1 cellular context compared by ENCODE assay signal in the genomic region with DNA sequence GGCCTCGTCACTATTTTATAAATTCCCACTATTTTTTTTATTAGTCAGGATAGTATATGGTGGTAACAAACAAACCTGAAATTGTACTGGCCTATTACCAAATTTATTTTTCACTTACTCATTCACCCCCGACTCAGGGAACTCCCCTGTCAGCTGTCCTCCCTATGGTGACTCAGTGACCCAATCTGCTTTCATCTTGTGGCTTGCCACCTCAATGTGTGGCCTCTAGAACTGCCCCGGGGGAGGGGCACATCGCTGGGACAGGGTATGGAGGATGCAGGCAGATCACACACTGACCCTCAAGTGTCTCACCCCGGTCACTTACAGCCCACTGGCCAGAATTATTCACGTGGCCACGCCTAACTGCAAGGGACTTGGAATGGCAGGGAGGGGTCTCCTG.
TF ChIP-seq lines count a peak whose summit lies in the region.

No MANE protein-coding gene starts in this region.

TF ChIP-seq in GM12878, 131 proteins besides CTCF, POLR2A, EP300 and RAD21 (continued from another document):
- TF ChIP-seq KAT2A (conservative IDR thresholded peaks at IDR 0.05; ENCODE audit: control insufficient read depth, low read depth, low read length) (no peak), NFXL1 (IDR thresholded peaks at IDR 0.05; ENCODE audit: borderline replicate concordance) (no peak), RUNX3 (IDR thresholded peaks at IDR 0.05; ENCODE audit: low read length) (peak; percentile 61), NFYA (IDR thresholded peaks at IDR 0.05; ENCODE audit: borderline replicate concordance, low read depth, low read length) (no peak), MYB (IDR thresholded peaks at IDR 0.05; ENCODE audit: borderline replicate concordance, low read depth, low read length) (no peak), CBX3 (IDR thresholded peaks at IDR 0.05; ENCODE audit: borderline replicate concordance, low read depth) (no peak), ZZZ3 (IDR thresholded peaks at IDR 0.05; ENCODE audit: control insufficient read depth, insufficient read length, low read depth) (no peak), FOXK2 (IDR thresholded peaks at IDR 0.05) (no peak), TCF12 (IDR thresholded peaks at IDR 0.05; ENCODE audit: low read depth, low read length) (no peak), JUNB (IDR thresholded peaks at IDR 0.05) (0 out of 2 replicates have a peak, but pooled peaks have one; percentile 21), GATAD2B (conservative IDR thresholded peaks at IDR 0.05; ENCODE audit: low read depth) (no peak), BCL11A (IDR thresholded peaks at IDR 0.05; ENCODE audit: low read depth, low read length) (0 out of 2 replicates have a peak, but pooled peaks have one; percentile 26), ASH2L (IDR thresholded peaks at IDR 0.05; ENCODE audit: borderline replicate concordance, low read depth) (no peak), BACH1 (IDR thresholded peaks at IDR 0.05; ENCODE audit: borderline replicate concordance) (no peak)
- TF ChIP-seq, protein P1, sequence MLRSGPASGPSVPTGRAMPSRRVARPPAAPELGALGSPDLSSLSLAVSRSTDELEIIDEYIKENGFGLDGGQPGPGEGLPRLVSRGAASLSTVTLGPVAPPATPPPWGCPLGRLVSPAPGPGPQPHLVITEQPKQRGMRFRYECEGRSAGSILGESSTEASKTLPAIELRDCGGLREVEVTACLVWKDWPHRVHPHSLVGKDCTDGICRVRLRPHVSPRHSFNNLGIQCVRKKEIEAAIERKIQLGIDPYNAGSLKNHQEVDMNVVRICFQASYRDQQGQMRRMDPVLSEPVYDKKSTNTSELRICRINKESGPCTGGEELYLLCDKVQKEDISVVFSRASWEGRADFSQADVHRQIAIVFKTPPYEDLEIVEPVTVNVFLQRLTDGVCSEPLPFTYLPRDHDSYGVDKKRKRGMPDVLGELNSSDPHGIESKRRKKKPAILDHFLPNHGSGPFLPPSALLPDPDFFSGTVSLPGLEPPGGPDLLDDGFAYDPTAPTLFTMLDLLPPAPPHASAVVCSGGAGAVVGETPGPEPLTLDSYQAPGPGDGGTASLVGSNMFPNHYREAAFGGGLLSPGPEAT (IDR thresholded peaks at IDR 0.05; ENCODE audit: low read depth) = no peak
- TF ChIP-seq, protein P2, sequence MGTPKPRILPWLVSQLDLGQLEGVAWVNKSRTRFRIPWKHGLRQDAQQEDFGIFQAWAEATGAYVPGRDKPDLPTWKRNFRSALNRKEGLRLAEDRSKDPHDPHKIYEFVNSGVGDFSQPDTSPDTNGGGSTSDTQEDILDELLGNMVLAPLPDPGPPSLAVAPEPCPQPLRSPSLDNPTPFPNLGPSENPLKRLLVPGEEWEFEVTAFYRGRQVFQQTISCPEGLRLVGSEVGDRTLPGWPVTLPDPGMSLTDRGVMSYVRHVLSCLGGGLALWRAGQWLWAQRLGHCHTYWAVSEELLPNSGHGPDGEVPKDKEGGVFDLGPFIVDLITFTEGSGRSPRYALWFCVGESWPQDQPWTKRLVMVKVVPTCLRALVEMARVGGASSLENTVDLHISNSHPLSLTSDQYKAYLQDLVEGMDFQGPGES (IDR thresholded peaks at IDR 0.05) = no peak
- TF ChIP-seq, protein P3, sequence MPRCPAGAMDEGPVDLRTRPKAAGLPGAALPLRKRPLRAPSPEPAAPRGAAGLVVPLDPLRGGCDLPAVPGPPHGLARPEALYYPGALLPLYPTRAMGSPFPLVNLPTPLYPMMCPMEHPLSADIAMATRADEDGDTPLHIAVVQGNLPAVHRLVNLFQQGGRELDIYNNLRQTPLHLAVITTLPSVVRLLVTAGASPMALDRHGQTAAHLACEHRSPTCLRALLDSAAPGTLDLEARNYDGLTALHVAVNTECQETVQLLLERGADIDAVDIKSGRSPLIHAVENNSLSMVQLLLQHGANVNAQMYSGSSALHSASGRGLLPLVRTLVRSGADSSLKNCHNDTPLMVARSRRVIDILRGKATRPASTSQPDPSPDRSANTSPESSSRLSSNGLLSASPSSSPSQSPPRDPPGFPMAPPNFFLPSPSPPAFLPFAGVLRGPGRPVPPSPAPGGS (IDR thresholded peaks at IDR 0.05; ENCODE audit: borderline replicate concordance, insufficient read depth, low read depth, low read length, poor library complexity, severe bottlenecking) = no peak
- TF ChIP-seq, protein P4, sequence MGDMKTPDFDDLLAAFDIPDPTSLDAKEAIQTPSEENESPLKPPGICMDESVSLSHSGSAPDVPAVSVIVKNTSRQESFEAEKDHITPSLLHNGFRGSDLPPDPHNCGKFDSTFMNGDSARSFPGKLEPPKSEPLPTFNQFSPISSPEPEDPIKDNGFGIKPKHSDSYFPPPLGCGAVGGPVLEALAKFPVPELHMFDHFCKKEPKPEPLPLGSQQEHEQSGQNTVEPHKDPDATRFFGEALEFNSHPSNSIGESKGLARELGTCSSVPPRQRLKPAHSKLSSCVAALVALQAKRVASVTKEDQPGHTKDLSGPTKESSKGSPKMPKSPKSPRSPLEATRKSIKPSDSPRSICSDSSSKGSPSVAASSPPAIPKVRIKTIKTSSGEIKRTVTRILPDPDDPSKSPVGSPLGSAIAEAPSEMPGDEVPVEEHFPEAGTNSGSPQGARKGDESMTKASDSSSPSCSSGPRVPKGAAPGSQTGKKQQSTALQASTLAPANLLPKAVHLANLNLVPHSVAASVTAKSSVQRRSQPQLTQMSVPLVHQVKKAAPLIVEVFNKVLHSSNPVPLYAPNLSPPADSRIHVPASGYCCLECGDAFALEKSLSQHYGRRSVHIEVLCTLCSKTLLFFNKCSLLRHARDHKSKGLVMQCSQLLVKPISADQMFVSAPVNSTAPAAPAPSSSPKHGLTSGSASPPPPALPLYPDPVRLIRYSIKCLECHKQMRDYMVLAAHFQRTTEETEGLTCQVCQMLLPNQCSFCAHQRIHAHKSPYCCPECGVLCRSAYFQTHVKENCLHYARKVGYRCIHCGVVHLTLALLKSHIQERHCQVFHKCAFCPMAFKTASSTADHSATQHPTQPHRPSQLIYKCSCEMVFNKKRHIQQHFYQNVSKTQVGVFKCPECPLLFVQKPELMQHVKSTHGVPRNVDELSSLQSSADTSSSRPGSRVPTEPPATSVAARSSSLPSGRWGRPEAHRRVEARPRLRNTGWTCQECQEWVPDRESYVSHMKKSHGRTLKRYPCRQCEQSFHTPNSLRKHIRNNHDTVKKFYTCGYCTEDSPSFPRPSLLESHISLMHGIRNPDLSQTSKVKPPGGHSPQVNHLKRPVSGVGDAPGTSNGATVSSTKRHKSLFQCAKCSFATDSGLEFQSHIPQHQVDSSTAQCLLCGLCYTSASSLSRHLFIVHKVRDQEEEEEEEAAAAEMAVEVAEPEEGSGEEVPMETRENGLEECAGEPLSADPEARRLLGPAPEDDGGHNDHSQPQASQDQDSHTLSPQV (IDR thresholded peaks at IDR 0.05) = no peak
- TF ChIP-seq, protein P5, sequence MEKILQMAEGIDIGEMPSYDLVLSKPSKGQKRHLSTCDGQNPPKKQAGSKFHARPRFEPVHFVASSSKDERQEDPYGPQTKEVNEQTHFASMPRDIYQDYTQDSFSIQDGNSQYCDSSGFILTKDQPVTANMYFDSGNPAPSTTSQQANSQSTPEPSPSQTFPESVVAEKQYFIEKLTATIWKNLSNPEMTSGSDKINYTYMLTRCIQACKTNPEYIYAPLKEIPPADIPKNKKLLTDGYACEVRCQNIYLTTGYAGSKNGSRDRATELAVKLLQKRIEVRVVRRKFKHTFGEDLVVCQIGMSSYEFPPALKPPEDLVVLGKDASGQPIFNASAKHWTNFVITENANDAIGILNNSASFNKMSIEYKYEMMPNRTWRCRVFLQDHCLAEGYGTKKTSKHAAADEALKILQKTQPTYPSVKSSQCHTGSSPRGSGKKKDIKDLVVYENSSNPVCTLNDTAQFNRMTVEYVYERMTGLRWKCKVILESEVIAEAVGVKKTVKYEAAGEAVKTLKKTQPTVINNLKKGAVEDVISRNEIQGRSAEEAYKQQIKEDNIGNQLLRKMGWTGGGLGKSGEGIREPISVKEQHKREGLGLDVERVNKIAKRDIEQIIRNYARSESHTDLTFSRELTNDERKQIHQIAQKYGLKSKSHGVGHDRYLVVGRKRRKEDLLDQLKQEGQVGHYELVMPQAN (conservative IDR thresholded peaks at IDR 0.05) = no peak
- TF ChIP-seq, protein P6, sequence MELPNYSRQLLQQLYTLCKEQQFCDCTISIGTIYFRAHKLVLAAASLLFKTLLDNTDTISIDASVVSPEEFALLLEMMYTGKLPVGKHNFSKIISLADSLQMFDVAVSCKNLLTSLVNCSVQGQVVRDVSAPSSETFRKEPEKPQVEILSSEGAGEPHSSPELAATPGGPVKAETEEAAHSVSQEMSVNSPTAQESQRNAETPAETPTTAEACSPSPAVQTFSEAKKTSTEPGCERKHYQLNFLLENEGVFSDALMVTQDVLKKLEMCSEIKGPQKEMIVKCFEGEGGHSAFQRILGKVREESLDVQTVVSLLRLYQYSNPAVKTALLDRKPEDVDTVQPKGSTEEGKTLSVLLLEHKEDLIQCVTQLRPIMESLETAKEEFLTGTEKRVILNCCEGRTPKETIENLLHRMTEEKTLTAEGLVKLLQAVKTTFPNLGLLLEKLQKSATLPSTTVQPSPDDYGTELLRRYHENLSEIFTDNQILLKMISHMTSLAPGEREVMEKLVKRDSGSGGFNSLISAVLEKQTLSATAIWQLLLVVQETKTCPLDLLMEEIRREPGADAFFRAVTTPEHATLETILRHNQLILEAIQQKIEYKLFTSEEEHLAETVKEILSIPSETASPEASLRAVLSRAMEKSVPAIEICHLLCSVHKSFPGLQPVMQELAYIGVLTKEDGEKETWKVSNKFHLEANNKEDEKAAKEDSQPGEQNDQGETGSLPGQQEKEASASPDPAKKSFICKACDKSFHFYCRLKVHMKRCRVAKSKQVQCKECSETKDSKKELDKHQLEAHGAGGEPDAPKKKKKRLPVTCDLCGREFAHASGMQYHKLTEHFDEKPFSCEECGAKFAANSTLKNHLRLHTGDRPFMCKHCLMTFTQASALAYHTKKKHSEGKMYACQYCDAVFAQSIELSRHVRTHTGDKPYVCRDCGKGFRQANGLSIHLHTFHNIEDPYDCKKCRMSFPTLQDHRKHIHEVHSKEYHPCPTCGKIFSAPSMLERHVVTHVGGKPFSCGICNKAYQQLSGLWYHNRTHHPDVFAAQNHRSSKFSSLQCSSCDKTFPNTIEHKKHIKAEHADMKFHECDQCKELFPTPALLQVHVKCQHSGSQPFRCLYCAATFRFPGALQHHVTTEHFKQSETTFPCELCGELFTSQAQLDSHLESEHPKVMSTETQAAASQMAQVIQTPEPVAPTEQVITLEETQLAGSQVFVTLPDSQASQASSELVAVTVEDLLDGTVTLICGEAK (IDR thresholded peaks at IDR 0.05; ENCODE audit: borderline replicate concordance) = no peak
- TF ChIP-seq, protein P7, sequence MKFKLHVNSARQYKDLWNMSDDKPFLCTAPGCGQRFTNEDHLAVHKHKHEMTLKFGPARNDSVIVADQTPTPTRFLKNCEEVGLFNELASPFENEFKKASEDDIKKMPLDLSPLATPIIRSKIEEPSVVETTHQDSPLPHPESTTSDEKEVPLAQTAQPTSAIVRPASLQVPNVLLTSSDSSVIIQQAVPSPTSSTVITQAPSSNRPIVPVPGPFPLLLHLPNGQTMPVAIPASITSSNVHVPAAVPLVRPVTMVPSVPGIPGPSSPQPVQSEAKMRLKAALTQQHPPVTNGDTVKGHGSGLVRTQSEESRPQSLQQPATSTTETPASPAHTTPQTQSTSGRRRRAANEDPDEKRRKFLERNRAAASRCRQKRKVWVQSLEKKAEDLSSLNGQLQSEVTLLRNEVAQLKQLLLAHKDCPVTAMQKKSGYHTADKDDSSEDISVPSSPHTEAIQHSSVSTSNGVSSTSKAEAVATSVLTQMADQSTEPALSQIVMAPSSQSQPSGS (IDR thresholded peaks at IDR 0.05; ENCODE audit: low read length) = no peak
- TF ChIP-seq, protein P8, sequence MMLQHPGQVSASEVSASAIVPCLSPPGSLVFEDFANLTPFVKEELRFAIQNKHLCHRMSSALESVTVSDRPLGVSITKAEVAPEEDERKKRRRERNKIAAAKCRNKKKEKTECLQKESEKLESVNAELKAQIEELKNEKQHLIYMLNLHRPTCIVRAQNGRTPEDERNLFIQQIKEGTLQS (IDR thresholded peaks at IDR 0.05; ENCODE audit: borderline replicate concordance, extremely low read depth, low read depth, low read length) = no peak
- TF ChIP-seq, protein P9, sequence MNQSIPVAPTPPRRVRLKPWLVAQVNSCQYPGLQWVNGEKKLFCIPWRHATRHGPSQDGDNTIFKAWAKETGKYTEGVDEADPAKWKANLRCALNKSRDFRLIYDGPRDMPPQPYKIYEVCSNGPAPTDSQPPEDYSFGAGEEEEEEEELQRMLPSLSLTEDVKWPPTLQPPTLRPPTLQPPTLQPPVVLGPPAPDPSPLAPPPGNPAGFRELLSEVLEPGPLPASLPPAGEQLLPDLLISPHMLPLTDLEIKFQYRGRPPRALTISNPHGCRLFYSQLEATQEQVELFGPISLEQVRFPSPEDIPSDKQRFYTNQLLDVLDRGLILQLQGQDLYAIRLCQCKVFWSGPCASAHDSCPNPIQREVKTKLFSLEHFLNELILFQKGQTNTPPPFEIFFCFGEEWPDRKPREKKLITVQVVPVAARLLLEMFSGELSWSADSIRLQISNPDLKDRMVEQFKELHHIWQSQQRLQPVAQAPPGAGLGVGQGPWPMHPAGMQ (IDR thresholded peaks at IDR 0.05; ENCODE audit: borderline replicate concordance) = no peak
- TF ChIP-seq, protein P10, sequence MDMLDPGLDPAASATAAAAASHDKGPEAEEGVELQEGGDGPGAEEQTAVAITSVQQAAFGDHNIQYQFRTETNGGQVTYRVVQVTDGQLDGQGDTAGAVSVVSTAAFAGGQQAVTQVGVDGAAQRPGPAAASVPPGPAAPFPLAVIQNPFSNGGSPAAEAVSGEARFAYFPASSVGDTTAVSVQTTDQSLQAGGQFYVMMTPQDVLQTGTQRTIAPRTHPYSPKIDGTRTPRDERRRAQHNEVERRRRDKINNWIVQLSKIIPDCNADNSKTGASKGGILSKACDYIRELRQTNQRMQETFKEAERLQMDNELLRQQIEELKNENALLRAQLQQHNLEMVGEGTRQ (IDR thresholded peaks at IDR 0.05; ENCODE audit: borderline replicate concordance, low read depth, low read length) = no peak
